In genomic region chr14:31508140-31508539, GRCh38 we compare ENCODE assay signal across 22 cellular contexts. TPM values are rescaled to one million over a fixed set of nuclear protein-coding genes. Genes with fewer than 3 reads are reported as not detected.
DNase-seq lines count a peak whose midpoint lies in the region; ATAC-seq, FAIRE-seq and TF ChIP-seq lines count a peak whose summit lies in the region.
"Had no signal": no experiment of that assay in that cellular context is flagged by ENCODE, and none has a peak within 500 bp of the region (broad histone marks: within the 10 kb centered on the region; RNA-seq: fewer than 3 reads in every experiment).

No MANE protein-coding gene starts in this region.

- H3K27me3 ChIP-seq in HepG2 (ENCODE audit: control insufficient read depth in 1 of 2, insufficient read depth in 2 of 2, low read length in 2 of 2): peaks cover 0 to 12% of the 10 kb centered on the region in 2 experiments; a peak in 3 of 5 replicates
- H3K27me3 ChIP-seq in right lobe of liver: no peaks in the 10 kb centered on the region
- no peaks in the 10 kb centered on the region for H3K27me3 ChIP-seq in mammary epithelial cell (ENCODE audit: insufficient read depth, low read length)
- no peaks in the 10 kb centered on the region for H3K27me3 ChIP-seq in brain microvascular endothelial cell (replicated peaks)
- H3K27me3 ChIP-seq: SJCRH30 had no signal

- H3K27ac ChIP-seq in HepG2 (ENCODE audit: extremely low read length, insufficient read depth, low read length) (no peak overlapping the region), right lobe of liver (no peak overlapping the region), mammary epithelial cell (ENCODE audit: insufficient read depth, low read depth, low read length) (no peak overlapping the region), brain microvascular endothelial cell (no peak overlapping the region)
- H3K27ac ChIP-seq: PC-9, SJCRH30 had no signal

- H3K4me1 Mint-ChIP-seq in nephron (peaks cover 17% of the 10 kb centered on the region), Calu3 (ENCODE audit: low read depth, unreplicated experiment) (no peaks in the 10 kb centered on the region)

- POLR2A ChIA-PET in HepG2 (lab: Yijun Ruan, JAX): no interaction called here

- no peaks in the 10 kb centered on the region for H3K36me3 ChIP-seq in HepG2 (replicated peaks in 1 of 2; ENCODE audit: control insufficient read depth in 1 of 2, insufficient read depth in 2 of 2, low read length in 2 of 2)
- no peaks in the 10 kb centered on the region for H3K36me3 ChIP-seq in right lobe of liver
- no peaks in the 10 kb centered on the region for H3K36me3 ChIP-seq in mammary epithelial cell (ENCODE audit: insufficient read depth, low read length)
- H3K36me3 ChIP-seq in brain microvascular endothelial cell (replicated peaks): no peaks in the 10 kb centered on the region
- H3K36me3 ChIP-seq: SJCRH30 had no signal

- H3K27ac Mint-ChIP-seq in nephron (peak overlapping the region in 2 of 3 experiments; percentile 0 to 2), Calu3 (ENCODE audit: unreplicated experiment) (no peak overlapping the region)

- H3K4me2 ChIP-seq in HepG2 (ENCODE audit: low read depth, low read length): no peak overlapping the region
- no peak overlapping the region for H3K4me2 ChIP-seq in mammary epithelial cell (ENCODE audit: insufficient read depth, low read depth, low read length)
- H3K4me2 ChIP-seq: PC-9 had no signal

- H3K9ac ChIP-seq in HepG2 (ENCODE audit: insufficient read depth, low read depth, low read length) (no peak overlapping the region), mammary epithelial cell (ENCODE audit: insufficient read depth, low read length) (no peak overlapping the region)

- WGBS in HepG2 (ENCODE audit: low lambda C conversion rate): 27% methylated on average over 5 of the region's 5 CpGs
- 72% methylated on average over 5 of the region's 5 CpGs for WGBS in right lobe of liver (ENCODE audit: insufficient coverage, low coverage, low lambda C conversion rate, missing lambda C conversion rate)
- 88% methylated on average over 4 of the region's 5 CpGs for WGBS in mammary epithelial cell (ENCODE audit: low coverage, missing lambda C conversion rate)

- no peak for DNase-seq in HepG2 (ENCODE audit: low spot score)
- no peak for DNase-seq in right lobe of liver
- DNase-seq in mammary epithelial cell: no peak
- no peak for DNase-seq in Calu3
- no peak for DNase-seq in central memory CD4-positive, alpha-beta T cell
- no peak for DNase-seq in brain microvascular endothelial cell
- DNase-seq: 8988T, GOT3, KG1, MM.1S, NCI-H2029 treated with DMSO at 0.1 percent for 48 hours, NCI-H446 treated with DMSO at 0.1 percent for 48 hours, NCI-H526, PC-9, SJCRH30 had no signal

- TF ChIP-seq RAD21 in HepG2 (CRISPR knock-in tag; IDR thresholded peaks at IDR 0.05): no peak

- FAIRE-seq in HepG2 (lab: Jason Lieb, UNC): no peak

- no peak overlapping the region for H3K4me3 ChIP-seq in HepG2 (replicated peaks in 1 of 3; ENCODE audit: insufficient read depth in 1 of 3, low read depth in 2 of 3, low read length in 3 of 3)
- H3K4me3 ChIP-seq in right lobe of liver: no peak overlapping the region
- H3K4me3 ChIP-seq in mammary epithelial cell (replicated peaks in 1 of 3; ENCODE audit: insufficient read depth in 1 of 3, low read depth in 2 of 3, low read length in 3 of 3): no peak overlapping the region
- H3K4me3 ChIP-seq in brain microvascular endothelial cell (ENCODE audit: low read depth, low read length): no peak overlapping the region
- H3K4me3 ChIP-seq: PC-9, SJCRH30 had no signal

- BruUV-seq in HepG2 (replicated peaks; lab: Mats Ljungman, UMichigan) (no TSS peak), mammary epithelial cell (replicated peaks; lab: Mats Ljungman, UMichigan) (no TSS peak), Calu3 (replicated peaks; lab: Mats Ljungman, UMichigan) (no TSS peak)

- H3K4me1 ChIP-seq in HepG2 (ENCODE audit: insufficient read depth, low read length): 0 out of 2 replicates have a peak, but pooled peaks cover 5% of the 10 kb centered on the region
- H3K4me1 ChIP-seq in right lobe of liver: no peaks in the 10 kb centered on the region
- H3K4me1 ChIP-seq in mammary epithelial cell (ENCODE audit: insufficient read depth, low read length): no peaks in the 10 kb centered on the region
- H3K4me1 ChIP-seq: SJCRH30 had no signal

- TF ChIP-seq CTCF in HepG2 (CRISPR knock-in tag; IDR thresholded peaks at IDR 0.05) (no peak), right lobe of liver (IDR thresholded peaks at IDR 0.05) (no peak), mammary epithelial cell (conservative IDR thresholded peaks at IDR 0.05 in 1 of 2, IDR thresholded peaks at IDR 0.05 in 1 of 2; ENCODE audit: extremely low read depth in 1 of 2, insufficient read depth in 1 of 2, low read depth in 1 of 2, low read length in 2 of 2) (no peak), nephron (IDR thresholded peaks at IDR 0.05; ENCODE audit: unreplicated experiment in 3 of 3) (no peak), Calu3 (IDR thresholded peaks at IDR 0.05; ENCODE audit: unreplicated experiment) (no peak), brain microvascular endothelial cell (IDR thresholded peaks at IDR 0.05; ENCODE audit: low read depth, low read length, missing control alignments) (no peak)

- in situ Hi-C loops in HepG2 (cut with HindIII; ENCODE audit: extremely low pct_ligation_motif_present, low pct_unique_long_range_greater_than_20kb) (no loop called here), mammary epithelial cell (cut with MboI; ENCODE audit: low sequenced_read_pairs in 2 of 2) (loop anchor here in 1 of 2 donors (25.0 kb wide), 3 partner anchors 429 to 1029 kb away; no protein-coding TSS in a partner anchor), brain microvascular endothelial cell (cut with HindIII; ENCODE audit: low pct_ligation_motif_present, low sequenced_read_pairs) (no loop called here)

- ATAC-seq in HepG2 (peak; percentile 63), right lobe of liver (no peak), GM19328 (IDR thresholded peaks at IDR 0.05; ENCODE audit: unreplicated experiment) (no peak)
- ATAC-seq: Right ventricle myocardium inferior, SK-N-SH treated with all-trans-retinoic acid at 6 μM for 48 hours had no signal

- CTCF ChIA-PET in HepG2 (lab: Yijun Ruan, JAX; ENCODE audit: low intra/inter-chr PET ratio, low total read pairs): interaction anchor here (0.6 kb wide), 1 partner anchor 317 kb away, joined by 3 read pairs; no protein-coding TSS in a partner anchor
- CTCF ChIA-PET in mammary epithelial cell (lab: Charles Lee; ENCODE audit: low non-redundant PET): no interaction called here
- CTCF ChIA-PET in Calu3 (lab: Charles Lee): no interaction called here

- H3K27me3 Mint-ChIP-seq in nephron (ENCODE audit: low read depth) (no peaks in the 10 kb centered on the region), Calu3 (ENCODE audit: unreplicated experiment) (no peaks in the 10 kb centered on the region)

- intact Hi-C loops in HepG2 (cut with micrococcal nuclease; ENCODE audit: unreplicated experiment) (no loop called here), right lobe of liver (cut with DNase I) (no loop called here), mammary epithelial cell (cut with micrococcal nuclease) (no loop called here), Calu3 (cut with micrococcal nuclease; ENCODE audit: unreplicated experiment) (loop anchor here (10.0 kb wide), 1 partner anchor 567 kb away; the partner anchor contains the start of gene ARHGAP5)

- TF ChIP-seq POLR2A in HepG2 (IDR thresholded peaks at IDR 0.05; ENCODE audit: insufficient read depth in 1 of 2, low read depth in 2 of 2, low read length in 2 of 2) (no peak), right lobe of liver (IDR thresholded peaks at IDR 0.05) (no peak)

- no peaks in the 10 kb centered on the region for H3K9me3 ChIP-seq in HepG2 (ENCODE audit: low read length)
- no peaks in the 10 kb centered on the region for H3K9me3 ChIP-seq in right lobe of liver
- no peaks in the 10 kb centered on the region for H3K9me3 ChIP-seq in mammary epithelial cell (replicated peaks; ENCODE audit: insufficient read depth, low read length)
- H3K9me3 ChIP-seq: SJCRH30 had no signal

- no peak overlapping the region for H3K4me3 Mint-ChIP-seq in nephron
- H3K4me3 Mint-ChIP-seq in Calu3 (ENCODE audit: low read depth, unreplicated experiment): no peak overlapping the region

- no peak for TF ChIP-seq EP300 in HepG2 (IDR thresholded peaks at IDR 0.05; ENCODE audit: low read depth in 2 of 2, low read length in 2 of 2)
- TF ChIP-seq EP300 in HepG2 (CRISPR knock-in tag; IDR thresholded peaks at IDR 0.05; ENCODE audit: borderline replicate concordance): no peak

- H3K79me2 ChIP-seq in HepG2 (ENCODE audit: insufficient read depth, low read length) (no peaks in the 10 kb centered on the region), mammary epithelial cell (ENCODE audit: insufficient read depth, low read length) (no peaks in the 10 kb centered on the region)

- H3K36me3 Mint-ChIP-seq in nephron (ENCODE audit: low read depth) (no peaks in the 10 kb centered on the region), Calu3 (ENCODE audit: insufficient read depth, unreplicated experiment) (no peaks in the 10 kb centered on the region)

- no peaks in the 10 kb centered on the region for H4K20me1 ChIP-seq in HepG2 (ENCODE audit: insufficient read depth, low read length)
- H4K20me1 ChIP-seq in mammary epithelial cell (ENCODE audit: insufficient read depth, low read length): no peaks in the 10 kb centered on the region

- dilution Hi-C loops in mammary epithelial cell (cut with HindIII; ENCODE audit: low sequenced_read_pairs): no loop called here

- H2AFZ ChIP-seq in HepG2 (ENCODE audit: low read length) (peak overlapping the region; percentile 28), mammary epithelial cell (ENCODE audit: low read depth, low read length) (peak overlapping the region; percentile 17)
- H2AFZ ChIP-seq: PC-9 had no signal

- H3K9me3 Mint-ChIP-seq in nephron (no peaks in the 10 kb centered on the region), Calu3 (ENCODE audit: low read depth, unreplicated experiment) (no peaks in the 10 kb centered on the region)

RNA-seq across cellular contexts. Expression of gene GPR33, which starts 20.3 kb away (rescaled TPM):
- total RNA-seq in HepG2 (2016; rRNA removed; fragmentation: Illumina TruSeq; extraction: Trizol) (not detected in 2 replicates), right lobe of liver (not detected), mammary epithelial cell (not detected), Calu3 (2022) (not detected in 2 replicates)
- total RNA-seq in HepG2 (2016; cell fraction: cytosol; rRNA removed; fragmentation: Illumina TruSeq; extraction: Trizol; ENCODE audit: low read depth): not detected in 2 replicates
- total RNA-seq in HepG2 (2016; cell fraction: insoluble cytoplasmic fraction; rRNA removed; fragmentation: Illumina TruSeq; extraction: Trizol): not detected in 2 replicates
- not detected in 2 replicates for total RNA-seq in HepG2 (2016; cell fraction: membrane; rRNA removed; fragmentation: Illumina TruSeq; extraction: Trizol)
- not detected in 2 replicates for total RNA-seq in HepG2 (2016; cell fraction: nucleus; rRNA removed; fragmentation: Illumina TruSeq; extraction: Trizol)
- polyA plus RNA-seq in HepG2 (2011; rRNA removed) (not detected in 2 replicates), mammary epithelial cell (not detected)
- polyA plus RNA-seq in HepG2 (2011; cell fraction: cytosol; rRNA removed): not detected in 2 replicates
- polyA plus RNA-seq in HepG2 (2011; cell fraction: nucleus; rRNA removed): not detected in 2 replicates
- polyA plus RNA-seq in HepG2 (2012): not detected in 2 replicates
- not detected in 2 replicates for polyA plus RNA-seq in HepG2 (2016; cell fraction: cytosol; fragmentation: Illumina TruSeq; extraction: Trizol; ENCODE audit: low read depth)
- polyA plus RNA-seq in HepG2 (2016; cell fraction: insoluble cytoplasmic fraction; fragmentation: Illumina TruSeq; extraction: Trizol; ENCODE audit: low read depth): not detected in 2 replicates
- not detected in 2 replicates for polyA plus RNA-seq in HepG2 (2016; cell fraction: membrane; fragmentation: Illumina TruSeq; extraction: Trizol; ENCODE audit: low read depth)
- polyA plus RNA-seq in HepG2 (2016; cell fraction: nucleus; fragmentation: Illumina TruSeq; extraction: Trizol; ENCODE audit: insufficient read depth, low read depth): not detected in 2 replicates
- polyA minus RNA-seq in HepG2 (2011; rRNA and poly(A)+ RNA removed; ENCODE audit: low replicate concordance): not detected in 2 replicates
- polyA minus RNA-seq in HepG2 (2011; cell fraction: cytosol; rRNA and poly(A)+ RNA removed): not detected in 2 replicates
- not detected in 2 replicates for polyA minus RNA-seq in HepG2 (2011; cell fraction: nucleus; rRNA and poly(A)+ RNA removed)
- polyA minus RNA-seq in mammary epithelial cell: not detected
- total RNA-seq: HT-29, PC-9, Right ventricle myocardium inferior, RPMI7951, SJCRH30 had no signal
- polyA plus RNA-seq: BJ had no signal

RNA-seq across cellular contexts. Expression of gene DTD2, which starts 50.8 kb away (rescaled TPM):
- total RNA-seq in HepG2 (2016; rRNA removed; fragmentation: Illumina TruSeq; extraction: Trizol) (49.8 and 68.8 TPM in 2 replicates), right lobe of liver (10 to 100 TPM in 4 of 6 experiments, 1 to 10 TPM in 2; 8.1 to 20.0 (median 11.8) TPM), mammary epithelial cell (10 to 100 TPM; 21.4 to 59.5 TPM), Calu3 (2022) (12.2 and 13.9 TPM in 2 replicates)
- 29.9 and 37.9 TPM in 2 replicates for total RNA-seq in HepG2 (2016; cell fraction: cytosol; rRNA removed; fragmentation: Illumina TruSeq; extraction: Trizol; ENCODE audit: low read depth)
- 53.1 and 63.5 TPM in 2 replicates for total RNA-seq in HepG2 (2016; cell fraction: insoluble cytoplasmic fraction; rRNA removed; fragmentation: Illumina TruSeq; extraction: Trizol)
- 110 and 116 TPM in 2 replicates for total RNA-seq in HepG2 (2016; cell fraction: membrane; rRNA removed; fragmentation: Illumina TruSeq; extraction: Trizol)
- 23.2 and 25.1 TPM in 2 replicates for total RNA-seq in HepG2 (2016; cell fraction: nucleus; rRNA removed; fragmentation: Illumina TruSeq; extraction: Trizol)
- polyA plus RNA-seq in HepG2 (2011; rRNA removed) (22.3 and 22.5 TPM in 2 replicates), mammary epithelial cell (21.8 TPM)
- polyA plus RNA-seq in HepG2 (2011; cell fraction: cytosol; rRNA removed): 29.0 and 29.5 TPM in 2 replicates
- 12.9 and 15.9 TPM in 2 replicates for polyA plus RNA-seq in HepG2 (2011; cell fraction: nucleus; rRNA removed)
- polyA plus RNA-seq in HepG2 (2012): 22.3 and 30.1 TPM in 2 replicates
- polyA plus RNA-seq in HepG2 (2016; cell fraction: cytosol; fragmentation: Illumina TruSeq; extraction: Trizol; ENCODE audit: low read depth): 23.7 and 37.0 TPM in 2 replicates
- 61.0 and 63.9 TPM in 2 replicates for polyA plus RNA-seq in HepG2 (2016; cell fraction: insoluble cytoplasmic fraction; fragmentation: Illumina TruSeq; extraction: Trizol; ENCODE audit: low read depth)
- polyA plus RNA-seq in HepG2 (2016; cell fraction: membrane; fragmentation: Illumina TruSeq; extraction: Trizol; ENCODE audit: low read depth): 76.4 and 78.9 TPM in 2 replicates
- 28.5 and 28.7 TPM in 2 replicates for polyA plus RNA-seq in HepG2 (2016; cell fraction: nucleus; fragmentation: Illumina TruSeq; extraction: Trizol; ENCODE audit: insufficient read depth, low read depth)
- 7.0 and 35.4 TPM in 2 replicates for polyA minus RNA-seq in HepG2 (2011; rRNA and poly(A)+ RNA removed; ENCODE audit: low replicate concordance)
- 28.0 and 32.8 TPM in 2 replicates for polyA minus RNA-seq in HepG2 (2011; cell fraction: cytosol; rRNA and poly(A)+ RNA removed)
- polyA minus RNA-seq in HepG2 (2011; cell fraction: nucleus; rRNA and poly(A)+ RNA removed): 26.9 and 32.9 TPM in 2 replicates
- 12.4 TPM for polyA minus RNA-seq in mammary epithelial cell

RNA-seq across cellular contexts. Expression of gene NUBPL, which starts 53.1 kb away (rescaled TPM):
- 44.1 and 67.1 TPM in 2 replicates for total RNA-seq in HepG2 (2016; rRNA removed; fragmentation: Illumina TruSeq; extraction: Trizol)
- 2.8 and 3.6 TPM in 2 replicates for total RNA-seq in HepG2 (2016; cell fraction: cytosol; rRNA removed; fragmentation: Illumina TruSeq; extraction: Trizol; ENCODE audit: low read depth)
- 46.0 and 66.8 TPM in 2 replicates for total RNA-seq in HepG2 (2016; cell fraction: insoluble cytoplasmic fraction; rRNA removed; fragmentation: Illumina TruSeq; extraction: Trizol)
- 11.2 and 11.4 TPM in 2 replicates for total RNA-seq in HepG2 (2016; cell fraction: membrane; rRNA removed; fragmentation: Illumina TruSeq; extraction: Trizol)
- 89.2 and 90.0 TPM in 2 replicates for total RNA-seq in HepG2 (2016; cell fraction: nucleus; rRNA removed; fragmentation: Illumina TruSeq; extraction: Trizol)
- polyA plus RNA-seq in HepG2 (2011; rRNA removed): 15.8 and 21.3 TPM in 2 replicates
- 8.7 and 14.2 TPM in 2 replicates for polyA plus RNA-seq in HepG2 (2011; cell fraction: cytosol; rRNA removed)
- 7.1 and 8.2 TPM in 2 replicates for polyA plus RNA-seq in HepG2 (2011; cell fraction: nucleus; rRNA removed)
- polyA plus RNA-seq in HepG2 (2012): 16.0 and 24.2 TPM in 2 replicates
- polyA plus RNA-seq in HepG2 (2016; cell fraction: cytosol; fragmentation: Illumina TruSeq; extraction: Trizol; ENCODE audit: low read depth): 2.0 and 2.5 TPM in 2 replicates
- polyA plus RNA-seq in HepG2 (2016; cell fraction: insoluble cytoplasmic fraction; fragmentation: Illumina TruSeq; extraction: Trizol; ENCODE audit: low read depth): 46.1 and 49.1 TPM in 2 replicates
- 7.5 and 7.8 TPM in 2 replicates for polyA plus RNA-seq in HepG2 (2016; cell fraction: membrane; fragmentation: Illumina TruSeq; extraction: Trizol; ENCODE audit: low read depth)
- polyA plus RNA-seq in HepG2 (2016; cell fraction: nucleus; fragmentation: Illumina TruSeq; extraction: Trizol; ENCODE audit: insufficient read depth, low read depth): 24.3 and 24.6 TPM in 2 replicates
- polyA minus RNA-seq in HepG2 (2011; rRNA and poly(A)+ RNA removed; ENCODE audit: low replicate concordance): 3.7 and 19.6 TPM in 2 replicates
- polyA minus RNA-seq in HepG2 (2011; cell fraction: cytosol; rRNA and poly(A)+ RNA removed): 16.4 and 17.6 TPM in 2 replicates
- polyA minus RNA-seq in HepG2 (2011; cell fraction: nucleus; rRNA and poly(A)+ RNA removed): 89.0 and 103 TPM in 2 replicates
- total RNA-seq in right lobe of liver: 1 to 10 TPM; 6.3 to 9.5 (median 7.2) TPM
- 10 to 100 TPM; 12.3 to 16.6 TPM for total RNA-seq in mammary epithelial cell
- 6.1 TPM for polyA plus RNA-seq in mammary epithelial cell
- polyA minus RNA-seq in mammary epithelial cell: 17.9 TPM
- 11.9 and 14.2 TPM in 2 replicates for total RNA-seq in Calu3 (2022)
